32 cellular contexts compared by ENCODE assay signal in the genomic region with DNA sequence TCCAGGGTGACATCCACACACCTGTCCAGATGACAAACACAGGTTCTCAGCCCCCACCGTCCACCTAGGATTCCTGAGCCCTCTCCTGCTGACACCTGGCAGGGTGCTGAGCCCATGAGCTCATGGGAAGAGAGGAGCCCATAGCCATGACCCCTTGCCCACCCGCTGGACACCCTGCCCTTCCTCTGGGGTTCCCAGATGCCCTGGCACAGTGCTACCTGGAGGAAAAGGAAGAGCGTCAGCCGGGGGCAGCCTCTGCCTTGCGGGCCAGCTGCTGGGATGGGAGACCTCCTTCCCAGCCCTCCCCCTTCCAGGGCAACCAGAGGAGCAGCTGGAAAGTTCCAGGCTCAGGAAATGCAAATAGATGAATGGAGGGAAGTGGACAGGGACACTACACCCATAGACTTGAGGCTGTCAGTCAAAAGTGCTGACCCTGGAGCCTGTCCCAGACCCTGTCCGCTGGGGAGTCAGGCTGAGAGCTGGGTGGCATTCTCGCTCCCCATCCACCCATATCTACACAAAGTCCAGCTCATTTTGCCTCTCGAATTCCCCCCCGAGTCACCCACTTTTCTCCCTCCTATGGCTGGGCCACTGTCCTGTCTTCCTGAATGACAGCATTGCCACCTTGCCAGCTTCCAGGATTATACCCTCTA. TPM values are rescaled to one million over a fixed set of nuclear protein-coding genes. Genes with fewer than 3 reads are reported as not detected.
DNase-seq lines count a peak whose midpoint lies in the region; ATAC-seq, FAIRE-seq and TF ChIP-seq lines count a peak whose summit lies in the region.
"Had no signal": no experiment of that assay in that cellular context is flagged by ENCODE, and none has a peak within 500 bp of the region (broad histone marks: within the 10 kb centered on the region; RNA-seq: fewer than 3 reads in every experiment).

No MANE protein-coding gene starts in this region.

- H3K9ac ChIP-seq in liver (ENCODE audit: low read depth in 1 of 2, low read length in 2 of 2) (no peak overlapping the region), HepG2 (ENCODE audit: insufficient read depth, low read depth, low read length) (no peak overlapping the region), mesenchymal stem cell (ENCODE audit: low read length) (no peak overlapping the region)

- H2BK12ac ChIP-seq in mesenchymal stem cell (ENCODE audit: low read length in 2 of 2): no peak overlapping the region

- CTCF ChIA-PET in HepG2 (lab: Yijun Ruan, JAX; ENCODE audit: low intra/inter-chr PET ratio, low total read pairs): no interaction called here

- H4K8ac ChIP-seq in mesenchymal stem cell (ENCODE audit: low read length): no peak overlapping the region

- in situ Hi-C loops in HepG2 (cut with HindIII; ENCODE audit: extremely low pct_ligation_motif_present, low pct_unique_long_range_greater_than_20kb): no loop called here

- no peaks in the 10 kb centered on the region for H3K79me2 ChIP-seq in HepG2 (ENCODE audit: insufficient read depth, low read length)

- no peak overlapping the region for H3K14ac ChIP-seq in mesenchymal stem cell (ENCODE audit: low read length in 2 of 2)

- H3K23ac ChIP-seq in mesenchymal stem cell (ENCODE audit: low read length in 2 of 2): no peak overlapping the region

- no peaks in the 10 kb centered on the region for H3K79me1 ChIP-seq in mesenchymal stem cell (replicated peaks; ENCODE audit: low read length, poor library complexity, severe bottlenecking)

- H2BK5ac ChIP-seq in mesenchymal stem cell (ENCODE audit: low read depth, low read length, poor library complexity, severe bottlenecking): no peak overlapping the region

- no peak overlapping the region for H2BK15ac ChIP-seq in mesenchymal stem cell (ENCODE audit: low read depth, poor library complexity, severe bottlenecking)

- ATAC-seq in HepG2 (no peak), upper lobe of right lung (no peak), GM19397 (IDR thresholded peaks at IDR 0.05; ENCODE audit: unreplicated experiment) (no peak), GM21367 (IDR thresholded peaks at IDR 0.05; ENCODE audit: unreplicated experiment) (no peak)
- ATAC-seq: A549, GM23338, Panc1 had no signal

- FAIRE-seq in HepG2 (lab: Jason Lieb, UNC): no peak
- FAIRE-seq: A549 had no signal

- peak overlapping the region; percentile 12 for H4K91ac ChIP-seq in mesenchymal stem cell (ENCODE audit: low read length)

- H2AFZ ChIP-seq in HepG2 (ENCODE audit: low read length) (no peak overlapping the region), mesenchymal stem cell (ENCODE audit: low read depth, low read length) (no peak overlapping the region)
- H2AFZ ChIP-seq: GM23338 had no signal

- TF ChIP-seq POLR2A in HepG2 (IDR thresholded peaks at IDR 0.05; ENCODE audit: insufficient read depth in 1 of 2, low read depth in 2 of 2, low read length in 2 of 2): no peak
- no peak for TF ChIP-seq POLR2A in Peyer's patch (IDR thresholded peaks at IDR 0.05)

- H2AK5ac ChIP-seq in mesenchymal stem cell (ENCODE audit: low read length, severe bottlenecking): no peak overlapping the region

- H3K36me3 ChIP-seq in liver (ENCODE audit: control insufficient read depth in 4 of 4, insufficient read depth in 3 of 4, low read depth in 1 of 4, low read length in 3 of 4): no peaks in the 10 kb centered on the region
- no peaks in the 10 kb centered on the region for H3K36me3 ChIP-seq in HepG2 (replicated peaks in 1 of 2; ENCODE audit: control insufficient read depth in 1 of 2, insufficient read depth in 2 of 2, low read length in 2 of 2)
- H3K36me3 ChIP-seq in Peyer's patch: no peaks in the 10 kb centered on the region
- no peaks in the 10 kb centered on the region for H3K36me3 ChIP-seq in mesenchymal stem cell (ENCODE audit: control insufficient read depth in 1 of 2, insufficient read depth in 2 of 2, low read depth in 1 of 2, low read length in 2 of 2)
- H3K36me3 ChIP-seq in upper lobe of right lung: no peaks in the 10 kb centered on the region
- H3K36me3 ChIP-seq: brain microvascular endothelial cell, heart right ventricle, tibial artery had no signal

- TF ChIP-seq RAD21 in liver (IDR thresholded peaks at IDR 0.05) (no peak), HepG2 (CRISPR knock-in tag; IDR thresholded peaks at IDR 0.05) (no peak)

- H3K9me3 ChIP-seq in liver (ENCODE audit: control insufficient read depth in 4 of 4, low read length in 3 of 4) (no peaks in the 10 kb centered on the region), HepG2 (ENCODE audit: low read length) (no peaks in the 10 kb centered on the region), Peyer's patch (no peaks in the 10 kb centered on the region), mesenchymal stem cell (ENCODE audit: control insufficient read depth, low read length) (no peaks in the 10 kb centered on the region), upper lobe of right lung (no peaks in the 10 kb centered on the region)
- H3K9me3 ChIP-seq: A549, heart right ventricle, tibial artery had no signal

- H3K27me3 ChIP-seq in liver (ENCODE audit: control insufficient read depth in 4 of 4, insufficient read depth in 4 of 4, low read length in 3 of 4) (no peaks in the 10 kb centered on the region), HepG2 (ENCODE audit: control insufficient read depth in 1 of 2, insufficient read depth in 2 of 2, low read length in 2 of 2) (peaks cover 2 to 9% of the 10 kb centered on the region in 2 experiments; a peak in 3 of 5 replicates), Peyer's patch (no peaks in the 10 kb centered on the region), mesenchymal stem cell (ENCODE audit: control insufficient read depth in 1 of 2, insufficient read depth in 1 of 2, low read length in 2 of 2) (peaks cover 16 to 21% of the 10 kb centered on the region in 2 experiments), upper lobe of right lung (no peaks in the 10 kb centered on the region)
- H3K27me3 ChIP-seq: brain microvascular endothelial cell, heart right ventricle, tibial artery had no signal

- TF ChIP-seq EP300 in HepG2 (IDR thresholded peaks at IDR 0.05; ENCODE audit: low read depth in 2 of 2, low read length in 2 of 2) (no peak), HepG2 (CRISPR knock-in tag; IDR thresholded peaks at IDR 0.05; ENCODE audit: borderline replicate concordance) (no peak)

- TF ChIP-seq CTCF in liver (IDR thresholded peaks at IDR 0.05; ENCODE audit: low read depth, low read length, missing input control): no peak
- TF ChIP-seq CTCF in HepG2 (CRISPR knock-in tag; IDR thresholded peaks at IDR 0.05): no peak
- TF ChIP-seq CTCF in Peyer's patch (IDR thresholded peaks at IDR 0.05): no peak
- no peak for TF ChIP-seq CTCF in upper lobe of right lung (IDR thresholded peaks at IDR 0.05)

- no peak for DNase-seq in HepG2 (ENCODE audit: low spot score)
- peak in 1 of 3 donors; percentile 11 for DNase-seq in Peyer's patch
- DNase-seq in mesenchymal stem cell: no peak
- peak; percentile 55 for DNase-seq in upper lobe of right lung
- DNase-seq in activated naive CD4-positive, alpha-beta T cell treated with Interleukin-2 at 50 U/mL for 16 hours: no peak
- DNase-seq: activated CD4-positive, alpha-beta T cell treated with anti-CD3 and anti-CD28 coated beads, Interleukin-2, amount 50 U/mL, for 1 hour; activated naive CD4-positive, alpha-beta T cell treated with anti-CD3 and anti-CD28 coated beads for 36 hours; activated T-cell treated with anti-CD3 and anti-CD28 coated beads, Interleukin-2, amount 50 U/mL, for 72 hours; amniotic stem cell; brain microvascular endothelial cell; DMS53; effector CD8-positive, alpha-beta T cell; GF-D8; heart right ventricle; HFFc6; NCI-H1092 treated with DMSO at 0.1 percent for 48 hours; NCI-H187; NCI-H2171; NCI-H510A treated with DMSO at 0.1 percent for 48 hours; posterior cingulate gyrus; SHP77 treated with DMSO at 0.1 percent for 48 hours; stimulated activated naive CD8-positive, alpha-beta T cell treated with anti-CD3 and anti-CD28 coated beads, Interleukin-15, amount 100 ng/mL, for 72 hours; T-helper 9 cell had no signal

- BruUV-seq in HepG2 (replicated peaks; lab: Mats Ljungman, UMichigan): no TSS peak

- no peak overlapping the region for H3K27ac ChIP-seq in liver (ENCODE audit: low read depth in 1 of 2, low read length in 2 of 2)
- H3K27ac ChIP-seq in HepG2 (ENCODE audit: extremely low read length, insufficient read depth, low read length): no peak overlapping the region
- peak overlapping the region; percentile 61 to 80 (median 68) for H3K27ac ChIP-seq in Peyer's patch
- H3K27ac ChIP-seq in mesenchymal stem cell (ENCODE audit: low read length, poor library complexity, severe bottlenecking): no peak overlapping the region
- no peak overlapping the region for H3K27ac ChIP-seq in upper lobe of right lung
- H3K27ac ChIP-seq: A549, brain microvascular endothelial cell, tibial artery, VCaP had no signal

- H3K4me2 ChIP-seq in HepG2 (ENCODE audit: low read depth, low read length) (no peak overlapping the region), mesenchymal stem cell (ENCODE audit: low read length, poor library complexity, severe bottlenecking) (no peak overlapping the region)
- H3K4me2 ChIP-seq: A549, GM23338 had no signal

- whole genome bisulfite sequencing in liver: 85% methylated on average over 9 of the region's 9 CpGs
- WGBS in HepG2 (ENCODE audit: low lambda C conversion rate): 7% methylated on average over 4 of the region's 9 CpGs
- 77% methylated on average over 6 of the region's 9 CpGs for WGBS in mesenchymal stem cell

- H2BK120ac ChIP-seq in mesenchymal stem cell (ENCODE audit: low read depth, low read length): no peak overlapping the region

- intact Hi-C loops in HepG2 (cut with micrococcal nuclease; ENCODE audit: unreplicated experiment): no loop called here
- intact Hi-C loops in upper lobe of right lung (cut with DNase I): no loop called here

- H4K20me1 ChIP-seq in HepG2 (ENCODE audit: insufficient read depth, low read length): no peaks in the 10 kb centered on the region

- H3K4me1 ChIP-seq in liver (ENCODE audit: control insufficient read depth in 4 of 4, insufficient read depth in 4 of 4, low read length in 3 of 4) (peaks cover 0 to 2% (median 0%) of the 10 kb centered on the region in 4 donors), HepG2 (ENCODE audit: insufficient read depth, low read length) (peaks cover 15% of the 10 kb centered on the region; the same call in 1 of the 2 replicates), Peyer's patch (peaks cover 0 to 29% (median 11%) of the 10 kb centered on the region in 4 donors), mesenchymal stem cell (ENCODE audit: control insufficient read depth, insufficient read depth, low read depth, low read length) (no peaks in the 10 kb centered on the region), upper lobe of right lung (peaks cover 5% of the 10 kb centered on the region)
- H3K4me1 ChIP-seq: A549 had no signal

- POLR2A ChIA-PET in HepG2 (lab: Yijun Ruan, JAX): interaction anchor here (0.9 kb wide), 1 partner anchor 474 kb away, joined by 3 read pairs; no protein-coding TSS in a partner anchor

- no peak overlapping the region for H3K18ac ChIP-seq in mesenchymal stem cell (ENCODE audit: low read depth in 1 of 2, low read length in 2 of 2)

- H3K4me3 ChIP-seq in liver (ENCODE audit: low read depth in 1 of 3, low read length in 3 of 3) (no peak overlapping the region), HepG2 (replicated peaks in 1 of 3; ENCODE audit: insufficient read depth in 1 of 3, low read depth in 2 of 3, low read length in 3 of 3) (no peak overlapping the region), Peyer's patch (no peak overlapping the region), mesenchymal stem cell (ENCODE audit: insufficient read depth in 1 of 2, low read depth in 1 of 2, low read length in 2 of 2) (no peak overlapping the region), upper lobe of right lung (no peak overlapping the region)
- H3K4me3 ChIP-seq: A549, GM23338, heart right ventricle, lung, tibial artery had no signal

- no peak overlapping the region for H3K4ac ChIP-seq in mesenchymal stem cell (ENCODE audit: low read depth in 1 of 2, low read length in 2 of 2)

RNA-seq across cellular contexts. Expression of a gene that starts 12.3 kb away (rescaled TPM):
- total RNA-seq in liver: 10 to 100 TPM; 19.2 to 28.8 TPM
- polyA plus RNA-seq in liver: 10 to 100 TPM in 1 of 2 donors, 1 to 10 TPM in 1; 3.3 to 10.6 TPM
- total RNA-seq in HepG2 (2016; rRNA removed; fragmentation: Illumina TruSeq; extraction: Trizol): 14.5 and 17.5 TPM in 2 replicates
- total RNA-seq in HepG2 (2016; cell fraction: cytosol; rRNA removed; fragmentation: Illumina TruSeq; extraction: Trizol; ENCODE audit: low read depth): 1.7 and 1.8 TPM in 2 replicates
- total RNA-seq in HepG2 (2016; cell fraction: insoluble cytoplasmic fraction; rRNA removed; fragmentation: Illumina TruSeq; extraction: Trizol): 13.1 and 19.3 TPM in 2 replicates
- 4.9 and 5.2 TPM in 2 replicates for total RNA-seq in HepG2 (2016; cell fraction: membrane; rRNA removed; fragmentation: Illumina TruSeq; extraction: Trizol)
- 11.5 and 13.9 TPM in 2 replicates for total RNA-seq in HepG2 (2016; cell fraction: nucleus; rRNA removed; fragmentation: Illumina TruSeq; extraction: Trizol)
- 4.2 and 7.2 TPM in 2 replicates for polyA plus RNA-seq in HepG2 (2011; rRNA removed)
- 5.5 and 6.5 TPM in 2 replicates for polyA plus RNA-seq in HepG2 (2011; cell fraction: cytosol; rRNA removed)
- polyA plus RNA-seq in HepG2 (2011; cell fraction: nucleus; rRNA removed): 13.2 and 16.3 TPM in 2 replicates
- polyA plus RNA-seq in HepG2 (2012): 10.7 and 11.4 TPM in 2 replicates
- 0.86 and 0.89 TPM in 2 replicates for polyA plus RNA-seq in HepG2 (2016; cell fraction: cytosol; fragmentation: Illumina TruSeq; extraction: Trizol; ENCODE audit: low read depth)
- polyA plus RNA-seq in HepG2 (2016; cell fraction: insoluble cytoplasmic fraction; fragmentation: Illumina TruSeq; extraction: Trizol; ENCODE audit: low read depth): 8.2 and 11.6 TPM in 2 replicates
- polyA plus RNA-seq in HepG2 (2016; cell fraction: membrane; fragmentation: Illumina TruSeq; extraction: Trizol; ENCODE audit: low read depth): 2.0 and 2.3 TPM in 2 replicates
- polyA plus RNA-seq in HepG2 (2016; cell fraction: nucleus; fragmentation: Illumina TruSeq; extraction: Trizol; ENCODE audit: insufficient read depth, low read depth): 13.8 and 16.4 TPM in 2 replicates
- 7.5 and 13.6 TPM in 2 replicates for polyA minus RNA-seq in HepG2 (2011; rRNA and poly(A)+ RNA removed; ENCODE audit: low replicate concordance)
- polyA minus RNA-seq in HepG2 (2011; cell fraction: cytosol; rRNA and poly(A)+ RNA removed): 6.7 and 11.8 TPM in 2 replicates
- 10.2 and 11.5 TPM in 2 replicates for polyA minus RNA-seq in HepG2 (2011; cell fraction: nucleus; rRNA and poly(A)+ RNA removed)
- total RNA-seq in Peyer's patch: 100 to 1,000 TPM in 3 of 4 donors, 10 to 100 TPM in 1; 75.9 to 139 (median 111) TPM
- 29.3 TPM for polyA plus RNA-seq in mesenchymal stem cell (2013, experiment 1 of 2)
- polyA plus RNA-seq in mesenchymal stem cell (2013, experiment 2 of 2): 28.8 TPM
- total RNA-seq in upper lobe of right lung: 50.4 TPM

RNA-seq across cellular contexts. Expression of a gene that starts 42.2 kb away (rescaled TPM):
- total RNA-seq in liver: 10 to 100 TPM; 68.5 to 97.5 TPM
- 10 to 100 TPM; 16.5 to 33.0 TPM for polyA plus RNA-seq in liver
- total RNA-seq in HepG2 (2016; rRNA removed; fragmentation: Illumina TruSeq; extraction: Trizol): 13.6 and 24.2 TPM in 2 replicates
- total RNA-seq in HepG2 (2016; cell fraction: cytosol; rRNA removed; fragmentation: Illumina TruSeq; extraction: Trizol; ENCODE audit: low read depth): 3.7 and 4.3 TPM in 2 replicates
- total RNA-seq in HepG2 (2016; cell fraction: insoluble cytoplasmic fraction; rRNA removed; fragmentation: Illumina TruSeq; extraction: Trizol): 10.6 and 24.2 TPM in 2 replicates
- 5.3 and 5.7 TPM in 2 replicates for total RNA-seq in HepG2 (2016; cell fraction: membrane; rRNA removed; fragmentation: Illumina TruSeq; extraction: Trizol)
- total RNA-seq in HepG2 (2016; cell fraction: nucleus; rRNA removed; fragmentation: Illumina TruSeq; extraction: Trizol): 32.3 TPM in 2 replicates
- polyA plus RNA-seq in HepG2 (2011; rRNA removed): 25.7 and 29.8 TPM in 2 replicates
- polyA plus RNA-seq in HepG2 (2011; cell fraction: cytosol; rRNA removed): 12.7 and 15.7 TPM in 2 replicates
- polyA plus RNA-seq in HepG2 (2011; cell fraction: nucleus; rRNA removed): 46.8 and 48.9 TPM in 2 replicates
- polyA plus RNA-seq in HepG2 (2012): 33.3 and 35.1 TPM in 2 replicates
- polyA plus RNA-seq in HepG2 (2016; cell fraction: cytosol; fragmentation: Illumina TruSeq; extraction: Trizol; ENCODE audit: low read depth): 0.49 and 0.50 TPM in 2 replicates
- 5.1 and 6.7 TPM in 2 replicates for polyA plus RNA-seq in HepG2 (2016; cell fraction: insoluble cytoplasmic fraction; fragmentation: Illumina TruSeq; extraction: Trizol; ENCODE audit: low read depth)
- 1.0 and 1.2 TPM in 2 replicates for polyA plus RNA-seq in HepG2 (2016; cell fraction: membrane; fragmentation: Illumina TruSeq; extraction: Trizol; ENCODE audit: low read depth)
- 27.7 and 30.4 TPM in 2 replicates for polyA plus RNA-seq in HepG2 (2016; cell fraction: nucleus; fragmentation: Illumina TruSeq; extraction: Trizol; ENCODE audit: insufficient read depth, low read depth)
- polyA minus RNA-seq in HepG2 (2011; rRNA and poly(A)+ RNA removed; ENCODE audit: low replicate concordance): 33.9 and 244 TPM in 2 replicates
- polyA minus RNA-seq in HepG2 (2011; cell fraction: cytosol; rRNA and poly(A)+ RNA removed): 55.0 and 72.8 TPM in 2 replicates
- 105 and 154 TPM in 2 replicates for polyA minus RNA-seq in HepG2 (2011; cell fraction: nucleus; rRNA and poly(A)+ RNA removed)
- total RNA-seq in Peyer's patch: 100 to 1,000 TPM; 125 to 191 (median 167) TPM
- 2.3 TPM for polyA plus RNA-seq in mesenchymal stem cell (2013, experiment 1 of 2)
- polyA plus RNA-seq in mesenchymal stem cell (2013, experiment 2 of 2): 2.3 TPM
- 37.5 TPM for total RNA-seq in upper lobe of right lung

Comparison
In these comparisons a context has a peak if more than half of its experiments do, and no peak if none do; other contexts are left out.
1. H3K27ac ChIP-seq: peak in Peyer's patch (4 of 4); none in liver (0 of 2), HepG2 (single experiment), mesenchymal stem cell (single experiment) and upper lobe of right lung (single experiment).